28 cellular contexts compared by ENCODE assay signal in the genomic region with DNA sequence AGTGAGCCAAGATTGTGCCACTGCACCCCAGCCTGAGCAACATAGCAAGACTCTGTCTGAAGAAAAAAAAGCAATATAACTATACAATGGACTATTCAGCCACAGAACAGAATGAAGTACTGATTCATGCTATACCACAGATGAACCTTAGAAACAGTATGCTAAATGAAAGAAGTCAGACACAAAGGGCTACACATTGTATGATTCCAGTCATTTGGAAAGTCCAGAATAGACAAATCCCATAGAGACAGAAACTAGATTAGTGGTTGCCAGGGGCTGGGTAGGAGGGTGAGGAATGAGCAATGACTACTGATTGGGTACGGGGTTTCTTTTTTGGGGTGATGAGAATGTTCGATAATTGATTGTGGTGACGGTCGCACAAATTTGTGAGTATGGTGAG. TPM values are rescaled to one million over a fixed set of nuclear protein-coding genes. Genes with fewer than 3 reads are reported as not detected.
DNase-seq lines count a peak whose midpoint lies in the region; ATAC-seq, FAIRE-seq and TF ChIP-seq lines count a peak whose summit lies in the region.
"Had no signal": no experiment of that assay in that cellular context is flagged by ENCODE, and none has a peak within 500 bp of the region (broad histone marks: within the 10 kb centered on the region; RNA-seq: fewer than 3 reads in every experiment).

No MANE protein-coding gene starts in this region.

- peak overlapping the region; percentile 63 for H3K27ac Mint-ChIP-seq in activated CD8-positive, alpha-beta T cell treated with anti-CD3 and anti-CD28 coated beads for 36 hours
- no peak overlapping the region for H3K27ac Mint-ChIP-seq in activated CD8-positive, alpha-beta T cell treated with anti-CD3 and anti-CD28 coated beads, Interleukin-2, amount 10 ng/mL, durations not matched to agents 7 days and 5 days
- H3K27ac Mint-ChIP-seq: activated naive CD8-positive, alpha-beta T cell treated with anti-CD3 and anti-CD28 coated beads, Interleukin-2, amount 10 ng/mL, durations not matched to agents 7 days and 5 days; endodermal cell; mesothelial cell of epicardium; nephron; WTC11 had no signal

- H3K4me1 Mint-ChIP-seq in activated CD8-positive, alpha-beta T cell treated with anti-CD3 and anti-CD28 coated beads for 36 hours (ENCODE audit: low read depth), result peaks cover 10% of the 10 kb centered on the region
- H3K4me1 Mint-ChIP-seq in activated CD8-positive, alpha-beta T cell treated with anti-CD3 and anti-CD28 coated beads, Interleukin-2, amount 10 ng/mL, durations not matched to agents 7 days and 5 days (ENCODE audit: low read depth), result peaks cover 7% of the 10 kb centered on the region
- H3K4me1 Mint-ChIP-seq: endodermal cell, mesothelial cell of epicardium, nephron, WTC11 had no signal

- no peak overlapping the region for H3K4me2 ChIP-seq in K562 (ENCODE audit: insufficient read depth, low read length)
- H3K4me2 ChIP-seq: smooth muscle cell had no signal

- no peak overlapping the region for H3K4me3 Mint-ChIP-seq in activated CD8-positive, alpha-beta T cell treated with anti-CD3 and anti-CD28 coated beads for 36 hours
- H3K4me3 Mint-ChIP-seq in activated CD8-positive, alpha-beta T cell treated with anti-CD3 and anti-CD28 coated beads, Interleukin-2, amount 10 ng/mL, durations not matched to agents 7 days and 5 days, result no peak overlapping the region
- H3K4me3 Mint-ChIP-seq: activated naive CD8-positive, alpha-beta T cell treated with anti-CD3 and anti-CD28 coated beads, Interleukin-2, amount 10 ng/mL, durations not matched to agents 7 days and 5 days; CD14-positive monocyte; endodermal cell; mesothelial cell of epicardium; nephron; WTC11 had no signal

- H3K9me1 ChIP-seq in K562 (ENCODE audit: control insufficient read depth, insufficient read depth, low read length), result no peaks in the 10 kb centered on the region

- no peak overlapping the region for H3K9ac ChIP-seq in K562 (ENCODE audit: insufficient read depth in 1 of 2, low read depth in 2 of 2, low read length in 2 of 2)

- peak; percentile 30 for ATAC-seq in activated CD8-positive, alpha-beta T cell treated with anti-CD3 and anti-CD28 coated beads for 36 hours
- no peak for ATAC-seq in activated CD8-positive, alpha-beta T cell treated with anti-CD3 and anti-CD28 coated beads, Interleukin-2, amount 10 ng/mL, durations not matched to agents 7 days and 5 days
- no peak for ATAC-seq in K562
- no peak for ATAC-seq in psoas muscle
- ATAC-seq: body of pancreas, HepG2, left colon, WTC11 had no signal

- H3K36me3 ChIP-seq in K562 (ENCODE audit: control insufficient read depth, insufficient read depth, low read length) (peaks cover 52% of the 10 kb centered on the region), psoas muscle (ENCODE audit: insufficient read depth in 1 of 2, low read depth in 1 of 2) (peaks cover 0 to 81% of the 10 kb centered on the region in 2 donors)
- H3K36me3 ChIP-seq: colonic mucosa had no signal

- CTCF ChIA-PET in activated CD8-positive, alpha-beta T cell treated with anti-CD3 and anti-CD28 coated beads for 36 hours (lab: Charles Lee), result interaction anchor here (1.2 kb wide), 1 partner anchor 10 kb away, joined by 3 read pairs; a partner anchor contains a TSS
- CTCF ChIA-PET in activated CD8-positive, alpha-beta T cell treated with anti-CD3 and anti-CD28 coated beads, Interleukin-2, amount 10 ng/mL, durations not matched to agents 7 days and 5 days (lab: Charles Lee), result interaction anchor here (1.0 kb wide), 2 partner anchors 10 to 11 kb away, joined by 3 to 4 read pairs; a partner anchor contains a TSS
- CTCF ChIA-PET in K562 (lab: Yijun Ruan, JAX; ENCODE audit: low intra/inter-chr PET ratio), result no interaction called here

- FAIRE-seq in GM19239 (lab: Jason Lieb, UNC) (peak; percentile 11), K562 (lab: Jason Lieb, UNC) (no peak), H54 (lab: Jason Lieb, UNC) (no peak)
- FAIRE-seq: G401.6, HepG2, RCC 7860 had no signal

- TF ChIP-seq CTCF in activated CD8-positive, alpha-beta T cell treated with anti-CD3 and anti-CD28 coated beads for 36 hours (IDR thresholded peaks at IDR 0.05), result no peak
- TF ChIP-seq CTCF in K562 (IDR thresholded peaks at IDR 0.05 in 2 of 3, conservative IDR thresholded peaks at IDR 0.05 in 1 of 3; ENCODE audit: insufficient read depth in 2 of 3, low read depth in 1 of 3, low read length in 3 of 3), result no peak
- no peak for TF ChIP-seq CTCF in psoas muscle (IDR thresholded peaks at IDR 0.05)

- no peak for TF ChIP-seq RAD21 in K562 (CRISPR knock-in tag; conservative IDR thresholded peaks at IDR 0.05 in 1 of 2, IDR thresholded peaks at IDR 0.05 in 1 of 2)

- H3K27me3 Mint-ChIP-seq in activated CD8-positive, alpha-beta T cell treated with anti-CD3 and anti-CD28 coated beads for 36 hours, result no peaks in the 10 kb centered on the region
- H3K27me3 Mint-ChIP-seq in activated CD8-positive, alpha-beta T cell treated with anti-CD3 and anti-CD28 coated beads, Interleukin-2, amount 10 ng/mL, durations not matched to agents 7 days and 5 days (ENCODE audit: low read depth), result no peaks in the 10 kb centered on the region
- H3K27me3 Mint-ChIP-seq: activated naive CD8-positive, alpha-beta T cell treated with anti-CD3 and anti-CD28 coated beads, Interleukin-2, amount 10 ng/mL, durations not matched to agents 7 days and 5 days had no signal

- POLR2A ChIA-PET in activated CD8-positive, alpha-beta T cell treated with anti-CD3 and anti-CD28 coated beads for 36 hours (lab: Charles Lee), result interaction anchor here (1.0 kb wide), 1 partner anchor 9 kb away, joined by 3 read pairs; a partner anchor contains a TSS
- POLR2A ChIA-PET in activated CD8-positive, alpha-beta T cell treated with anti-CD3 and anti-CD28 coated beads, Interleukin-2, amount 10 ng/mL, durations not matched to agents 7 days and 5 days (lab: Charles Lee), result no interaction called here
- POLR2A ChIA-PET in K562 (lab: Yijun Ruan, JAX), result interaction anchor here (0.8 to 1.3 kb wide), 3 partner anchors 11 to 365 kb away, joined by 3 to 8 read pairs (median 3); a partner anchor contains a TSS

- no peak overlapping the region for H2AFZ ChIP-seq in K562 (ENCODE audit: low read depth, low read length)

- H3K36me3 Mint-ChIP-seq in activated CD8-positive, alpha-beta T cell treated with anti-CD3 and anti-CD28 coated beads for 36 hours (ENCODE audit: low read depth), result peaks cover 40% of the 10 kb centered on the region
- H3K36me3 Mint-ChIP-seq in activated CD8-positive, alpha-beta T cell treated with anti-CD3 and anti-CD28 coated beads, Interleukin-2, amount 10 ng/mL, durations not matched to agents 7 days and 5 days (ENCODE audit: low read depth), result peaks cover 38% of the 10 kb centered on the region

- no TSS peak for BruUV-seq in K562 (replicated peaks; lab: Mats Ljungman, UMichigan)

- in situ Hi-C loops in K562 (cut with MboI), result no loop called here

- no peak for TF ChIP-seq EP300 in K562 (IDR thresholded peaks at IDR 0.05; ENCODE audit: low read length)

- H3K27me3 ChIP-seq in K562 (ENCODE audit: control insufficient read depth in 2 of 2, insufficient read depth in 2 of 2, low read length in 2 of 2), result no peaks in the 10 kb centered on the region
- no peaks in the 10 kb centered on the region for H3K27me3 ChIP-seq in psoas muscle (ENCODE audit: insufficient read depth in 3 of 3, low read length in 2 of 3)
- H3K27me3 ChIP-seq: body of pancreas, colonic mucosa, testis had no signal

- H3K9me3 ChIP-seq in K562 (replicated peaks; ENCODE audit: control insufficient read depth, insufficient read depth, low read depth, low read length) (no peaks in the 10 kb centered on the region), psoas muscle (no peaks in the 10 kb centered on the region)
- H3K9me3 ChIP-seq: body of pancreas, colonic mucosa, testis had no signal

- H4K20me1 ChIP-seq in K562 (replicated peaks; ENCODE audit: control insufficient read depth, insufficient read depth, low read length), result no peaks in the 10 kb centered on the region

- no peak for DNase-seq in activated CD8-positive, alpha-beta T cell treated with anti-CD3 and anti-CD28 coated beads for 36 hours
- DNase-seq in activated CD8-positive, alpha-beta T cell treated with anti-CD3 and anti-CD28 coated beads, Interleukin-2, amount 10 ng/mL, durations not matched to agents 7 days and 5 days, result no peak
- DNase-seq in GM19239 (ENCODE audit: insufficient read length, low spot score), result no peak
- DNase-seq in K562 (ENCODE audit: extremely low read depth in 1 of 4, low spot score in 3 of 4), result no peak
- peak; percentile 70 for DNase-seq in putamen (ENCODE audit: low spot score)
- DNase-seq in psoas muscle, result no peak
- no peak for DNase-seq in H54 (ENCODE audit: insufficient read length, low spot score)
- DNase-seq in germinal center (ENCODE audit: low spot score), result no peak
- DNase-seq: ACHN; activated naive CD8-positive, alpha-beta T cell treated with anti-CD3 and anti-CD28 coated beads, Interleukin-2, amount 10 ng/mL, durations not matched to agents 7 days and 5 days; body of pancreas; colonic mucosa; endodermal cell; left colon; NCI-H1105 treated with DMSO at 0.1 percent for 48 hours; NCI-H2081 treated with DMSO at 0.1 percent for 48 hours; NCI-H446 treated with DMSO at 0.1 percent for 48 hours; NK-92 treated with Interleukin-12 subunit alpha and Interleukin-12 subunit beta, amount 100 ng/mL, for 24 hours; stimulated activated CD8-positive, alpha-beta memory T cell treated with anti-CD3 and anti-CD28 coated beads, Interleukin-4, amount 100 ng/mL, for 48 hours; testis had no signal

- no peak overlapping the region for H3K4me3 ChIP-seq in K562
- no peak overlapping the region for H3K4me3 ChIP-seq in psoas muscle
- H3K4me3 ChIP-seq: body of pancreas, colonic mucosa, smooth muscle cell, testis had no signal

- TF ChIP-seq POLR2A in K562 (conservative IDR thresholded peaks at IDR 0.05) (peak; percentile 26; the same call in 1 of the 2 replicates), H54 (IDR thresholded peaks at IDR 0.05; ENCODE audit: low read depth, low read length) (no peak)

- intact Hi-C loops in activated CD8-positive, alpha-beta T cell treated with anti-CD3 and anti-CD28 coated beads for 36 hours (cut with micrococcal nuclease), result no loop called here
- intact Hi-C loops in K562 (cut with micrococcal nuclease), result loop anchor here (5.0 kb wide), 1 partner anchor 121 kb away; a partner anchor contains a TSS
- intact Hi-C loops in psoas muscle (cut with DNase I), result no loop called here

- WGBS in K562 (ENCODE audit: insufficient coverage, low coverage, missing lambda C conversion rate), result 100% methylated on average over 4 of the region's 4 CpGs
- 94 to 99% (median 98%) methylated on average over 4 of the region's 4 CpGs for WGBS in psoas muscle, 3 donors

- H3K79me2 ChIP-seq in K562 (ENCODE audit: control insufficient read depth, insufficient read depth, low read length), result no peaks in the 10 kb centered on the region

- H3K27ac ChIP-seq in K562 (ENCODE audit: extremely low read depth, low read depth, low read length) (peak overlapping the region; percentile 75; the same call in 2 of the 3 replicates), psoas muscle (no peak overlapping the region)
- H3K27ac ChIP-seq: body of pancreas, colonic mucosa, testis had no signal

- H3K4me1 ChIP-seq in K562 (replicated peaks in 1 of 2; ENCODE audit: control insufficient read depth in 2 of 2, insufficient read depth in 2 of 2, low read length in 2 of 2) (peaks cover 7 to 22% of the 10 kb centered on the region in 2 experiments), psoas muscle (no peaks in the 10 kb centered on the region)
- H3K4me1 ChIP-seq: body of pancreas, colonic mucosa, testis had no signal

- H3K9me3 Mint-ChIP-seq in activated CD8-positive, alpha-beta T cell treated with anti-CD3 and anti-CD28 coated beads for 36 hours, result no peaks in the 10 kb centered on the region
- no peaks in the 10 kb centered on the region for H3K9me3 Mint-ChIP-seq in activated CD8-positive, alpha-beta T cell treated with anti-CD3 and anti-CD28 coated beads, Interleukin-2, amount 10 ng/mL, durations not matched to agents 7 days and 5 days (ENCODE audit: insufficient read depth)
- H3K9me3 Mint-ChIP-seq: nephron had no signal

RNA-seq across cellular contexts. Expression of a gene that starts 9.6 kb away (rescaled TPM):
- total RNA-seq in activated CD8-positive, alpha-beta T cell treated with anti-CD3 and anti-CD28 coated beads for 36 hours, result under 1 TPM; 0.51 to 0.59 TPM
- total RNA-seq in activated CD8-positive, alpha-beta T cell treated with anti-CD3 and anti-CD28 coated beads, Interleukin-2, amount 10 ng/mL, durations not matched to agents 7 days and 5 days, result under 1 TPM; 0.40 to 0.57 TPM
- total RNA-seq in K562 (2011; cell fraction: chromatin; rRNA removed; ENCODE audit: low replicate concordance), result 1.5 and 4.2 TPM in 2 replicates
- total RNA-seq in K562 (2011; cell fraction: nucleolus; rRNA removed), result 0.83 and 1.2 TPM in 2 replicates
- 1.4 and 1.7 TPM in 2 replicates for total RNA-seq in K562 (2011; cell fraction: nucleoplasm; rRNA removed)
- 0.27 and 0.45 TPM in 2 replicates for total RNA-seq in K562 (2014; rRNA removed)
- 1.2 and 1.4 TPM in 2 replicates for total RNA-seq in K562 (2014; rRNA removed; fragmentation: Illumina TruSeq; extraction: Trizol)
- 1.4 and 1.6 TPM in 2 replicates for total RNA-seq in K562 (2015; rRNA removed; fragmentation: Illumina TruSeq; extraction: Trizol)
- 0.86 and 0.92 TPM in 2 replicates for total RNA-seq in K562 (2021)
- polyA plus RNA-seq in K562 (2011; rRNA removed), result 0.82 and 2.2 TPM in 2 replicates
- polyA plus RNA-seq in K562 (2011; cell fraction: cytosol; rRNA removed), result 0.09 and 0.65 TPM in 2 replicates
- polyA plus RNA-seq in K562 (2011; cell fraction: nucleus; rRNA removed), result 2.8 and 8.3 TPM in 2 replicates
- 1.5 and 7.8 TPM in 2 replicates for polyA plus RNA-seq in K562 (2012)
- polyA plus RNA-seq in K562 (2014; fragmentation: Illumina TruSeq; extraction: Trizol), result 0.76 and 1.6 TPM in 2 replicates
- polyA plus RNA-seq in K562 (2014; fragmentation: Nextera tagmentation; extraction: Ambion mirVana), result under 1 TPM; 0.52 to 0.60 TPM
- 1.1 and 1.3 TPM in 2 replicates for polyA plus RNA-seq in K562 (2014; rRNA removed)
- polyA minus RNA-seq in K562 (2011; rRNA and poly(A)+ RNA removed), result 0.42 and 2.0 TPM in 2 replicates
- polyA minus RNA-seq in K562 (2011; cell fraction: cytosol; rRNA and poly(A)+ RNA removed), result 0.27 and 0.48 TPM in 2 replicates
- polyA minus RNA-seq in K562 (2011; cell fraction: nucleus; rRNA and poly(A)+ RNA removed), result 0.54 and 2.4 TPM in 2 replicates
- under 1 TPM; 0.38 to 0.86 (median 0.64) TPM for total RNA-seq in psoas muscle
- polyA plus RNA-seq in psoas muscle, result under 1 TPM; 0.08 to 0.83 (median 0.30) TPM

RNA-seq across cellular contexts. Expression of a gene that starts 45.6 kb away (rescaled TPM):
- 100 to 1,000 TPM; 101 to 103 TPM for total RNA-seq in activated CD8-positive, alpha-beta T cell treated with anti-CD3 and anti-CD28 coated beads for 36 hours
- 10 to 100 TPM; 85.0 to 87.1 TPM for total RNA-seq in activated CD8-positive, alpha-beta T cell treated with anti-CD3 and anti-CD28 coated beads, Interleukin-2, amount 10 ng/mL, durations not matched to agents 7 days and 5 days
- 64.3 and 71.3 TPM in 2 replicates for total RNA-seq in K562 (2011; cell fraction: chromatin; rRNA removed; ENCODE audit: low replicate concordance)
- 44.9 and 47.4 TPM in 2 replicates for total RNA-seq in K562 (2011; cell fraction: nucleolus; rRNA removed)
- total RNA-seq in K562 (2011; cell fraction: nucleoplasm; rRNA removed), result 53.4 and 64.1 TPM in 2 replicates
- total RNA-seq in K562 (2014; rRNA removed) (79.8 and 81.6 TPM in 2 replicates), K562 (2014; rRNA removed; fragmentation: Illumina TruSeq; extraction: Trizol) (137 and 145 TPM in 2 replicates), K562 (2015; rRNA removed; fragmentation: Illumina TruSeq; extraction: Trizol) (109 and 118 TPM in 2 replicates), K562 (2021) (157 and 158 TPM in 2 replicates), psoas muscle (100 to 1,000 TPM; 134 to 205 (median 161) TPM)
- polyA plus RNA-seq in K562 (2011; rRNA removed) (130 TPM in 2 replicates), K562 (2014; fragmentation: Illumina TruSeq; extraction: Trizol) (133 and 150 TPM in 2 replicates), K562 (2014; fragmentation: Nextera tagmentation; extraction: Ambion mirVana) (100 to 1,000 TPM in 1 of 2 experiments, 10 to 100 TPM in 1; 86.4 to 122 TPM), K562 (2014; rRNA removed) (97.1 and 107 TPM in 2 replicates), psoas muscle (100 to 1,000 TPM in 1 of 3 donors, 10 to 100 TPM in 2; 69.0 to 166 (median 99.1) TPM)
- 86.8 and 107 TPM in 2 replicates for polyA plus RNA-seq in K562 (2011; cell fraction: cytosol; rRNA removed)
- polyA plus RNA-seq in K562 (2011; cell fraction: nucleus; rRNA removed), result 61.5 and 74.3 TPM in 2 replicates
- polyA plus RNA-seq in K562 (2012), result 113 and 129 TPM in 2 replicates
- polyA minus RNA-seq in K562 (2011; rRNA and poly(A)+ RNA removed), result 122 and 135 TPM in 2 replicates
- 65.9 and 97.0 TPM in 2 replicates for polyA minus RNA-seq in K562 (2011; cell fraction: cytosol; rRNA and poly(A)+ RNA removed)
- 29.2 and 41.3 TPM in 2 replicates for polyA minus RNA-seq in K562 (2011; cell fraction: nucleus; rRNA and poly(A)+ RNA removed)
